26 cellular contexts compared by ENCODE assay signal in the genomic region with DNA sequence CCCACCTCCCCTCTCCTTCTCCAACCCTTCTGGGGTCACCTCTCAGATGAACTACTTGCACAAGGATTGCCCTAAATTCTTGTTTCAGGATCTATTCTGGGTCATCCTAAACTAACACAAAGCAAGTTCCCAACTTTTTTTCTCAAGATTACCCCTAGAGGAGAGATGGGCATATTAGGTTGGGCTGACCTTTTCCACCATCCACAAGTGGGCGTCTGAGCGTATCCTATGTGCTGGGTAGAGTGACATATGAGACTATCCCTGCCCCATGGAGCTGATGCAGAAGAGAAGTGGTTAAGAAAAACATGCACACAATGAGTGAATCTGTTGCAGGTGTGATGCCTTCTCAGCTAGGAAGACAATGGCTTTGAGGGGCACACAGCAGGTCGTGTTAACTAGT.
"Had no signal": no experiment of that assay in that cellular context is flagged by ENCODE, and none has a peak within 500 bp of the region (broad histone marks: within the 10 kb centered on the region; RNA-seq: fewer than 3 reads in every experiment).

No MANE protein-coding gene starts in this region.

- H3K27ac Mint-ChIP-seq: mesothelial cell of epicardium; naive B cell; natural killer cell; nephron progenitor cell; neural progenitor cell; progenitor cell of endocrine pancreas; stimulated activated effector memory CD8-positive, alpha-beta T cell treated with anti-CD3 and anti-CD28 coated beads, Interleukin-12 subunit alpha, Interleukin-12 subunit beta, amount 100 ng/mL, for 72 hours; stimulated activated naive CD8-positive, alpha-beta T cell treated with anti-CD3 and anti-CD28 coated beads, Interleukin-15, Interleukin-2, amounts not matched to agents 100 ng/mL and 50 ng/mL, for 24 hours had no signal

- ATAC-seq: natural killer cell; right lobe of liver; stimulated activated effector memory CD8-positive, alpha-beta T cell treated with anti-CD3 and anti-CD28 coated beads, Interleukin-12 subunit alpha, Interleukin-12 subunit beta, amount 100 ng/mL, for 72 hours; upper lobe of right lung had no signal

- H3K4me3 Mint-ChIP-seq: mesothelial cell of epicardium; naive B cell; natural killer cell; nephron progenitor cell; neural progenitor cell; stimulated activated effector memory CD8-positive, alpha-beta T cell treated with anti-CD3 and anti-CD28 coated beads, Interleukin-12 subunit alpha, Interleukin-12 subunit beta, amount 100 ng/mL, for 72 hours; stimulated activated naive CD8-positive, alpha-beta T cell treated with anti-CD3 and anti-CD28 coated beads, Interleukin-15, Interleukin-2, amounts not matched to agents 100 ng/mL and 50 ng/mL, for 24 hours had no signal

- H3K36me3 ChIP-seq: left ventricle myocardium inferior, neural progenitor cell, neutrophil, ovary, right atrium auricular region, right lobe of liver, suprapubic skin, thoracic aorta, tibial artery, upper lobe of right lung had no signal

- H3K4me2 ChIP-seq: neural progenitor cell had no signal

- H3K27ac ChIP-seq: left ventricle myocardium inferior, neural progenitor cell, neutrophil, ovary, right atrium auricular region, right lobe of liver, suprapubic skin, thoracic aorta, tibial artery, upper lobe of right lung had no signal

- H3K4me1 Mint-ChIP-seq: mesothelial cell of epicardium; naive B cell; natural killer cell; nephron progenitor cell; neural progenitor cell; stimulated activated effector memory CD8-positive, alpha-beta T cell treated with anti-CD3 and anti-CD28 coated beads, Interleukin-12 subunit alpha, Interleukin-12 subunit beta, amount 100 ng/mL, for 72 hours had no signal

- H3K4me3 ChIP-seq: left ventricle myocardium inferior, lung, neural progenitor cell, ovary, right atrium auricular region, right lobe of liver, suprapubic skin, thoracic aorta, tibial artery, upper lobe of right lung had no signal

- FAIRE-seq: urothelium cell line had no signal

- H3K36me3 Mint-ChIP-seq: mesothelial cell of epicardium; naive B cell; natural killer cell; neural progenitor cell; stimulated activated effector memory CD8-positive, alpha-beta T cell treated with anti-CD3 and anti-CD28 coated beads, Interleukin-12 subunit alpha, Interleukin-12 subunit beta, amount 100 ng/mL, for 72 hours had no signal

- H3K4me1 ChIP-seq: left ventricle myocardium inferior, neural progenitor cell, right atrium auricular region, right lobe of liver, suprapubic skin, tibial artery, upper lobe of right lung had no signal

- H3K9me3 ChIP-seq: neutrophil, ovary, right lobe of liver, tibial artery, upper lobe of right lung had no signal

- H3K27me3 ChIP-seq: neural progenitor cell, neutrophil, ovary, right atrium auricular region, right lobe of liver, tibial artery had no signal

- H3K9me3 Mint-ChIP-seq: natural killer cell; stimulated activated effector memory CD8-positive, alpha-beta T cell treated with anti-CD3 and anti-CD28 coated beads, Interleukin-12 subunit alpha, Interleukin-12 subunit beta, amount 100 ng/mL, for 72 hours had no signal

- H3K9ac ChIP-seq: neural progenitor cell had no signal

- DNase-seq: hypothalamus; islet precursor cell; left ventricle myocardium inferior; mesendoderm; naive B cell; natural killer cell; nephron progenitor cell; occipital lobe; ovary; right lobe of liver; stimulated activated CD4-positive, alpha-beta T cell treated with anti-CD3 and anti-CD28 coated beads, Interleukin-4, amount 100 ng/mL, for 24 hours; stimulated activated naive CD4-positive, alpha-beta T cell; tibial artery; trophoblast cell; upper lobe of right lung had no signal

- H2AFZ ChIP-seq: neural progenitor cell had no signal
